11 cellular contexts compared by ENCODE assay signal in the genomic region with DNA sequence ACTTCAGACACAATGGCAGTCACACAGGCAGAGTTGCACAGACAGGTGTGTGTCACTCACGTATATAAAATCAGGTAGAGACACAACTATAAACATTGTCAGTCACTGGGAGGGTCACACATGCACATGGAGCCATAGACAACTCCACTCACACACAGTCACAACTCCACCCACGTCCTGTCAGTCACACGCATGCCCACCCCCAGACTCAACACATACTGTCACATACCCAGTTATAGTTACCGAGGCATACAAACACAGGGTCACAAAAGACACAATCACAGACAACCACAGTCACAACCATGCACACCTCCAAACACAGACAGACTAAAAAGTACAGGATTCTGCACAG. TPM values are rescaled to one million over a fixed set of nuclear protein-coding genes. Genes with fewer than 3 reads are reported as not detected.
DNase-seq lines count a peak whose midpoint lies in the region; ATAC-seq and TF ChIP-seq lines count a peak whose summit lies in the region.
"Had no signal": no experiment of that assay in that cellular context is flagged by ENCODE, and none has a peak within 500 bp of the region (broad histone marks: within the 10 kb centered on the region; RNA-seq: fewer than 3 reads in every experiment).

No MANE protein-coding gene starts in this region.

- H3K4me1 ChIP-seq in heart right ventricle (peaks cover 0 to 45% (median 31%) of the 10 kb centered on the region in 9 donors), duodenal mucosa (ENCODE audit: control insufficient read depth in 1 of 2, insufficient read depth in 2 of 2, low read length in 2 of 2) (peaks cover 0 to 31% of the 10 kb centered on the region in 2 donors), muscle layer of duodenum (ENCODE audit: control insufficient read depth in 1 of 2, insufficient read depth in 2 of 2, low read length in 2 of 2) (peaks cover 0 to 13% of the 10 kb centered on the region in 2 donors)

- H3K27me3 ChIP-seq in heart right ventricle (no peaks in the 10 kb centered on the region), duodenal mucosa (ENCODE audit: control insufficient read depth in 1 of 2, insufficient read depth in 2 of 2, low read length in 2 of 2) (no peaks in the 10 kb centered on the region), muscle layer of duodenum (ENCODE audit: low read depth, low read length) (no peaks in the 10 kb centered on the region)

- H3K27ac ChIP-seq in heart right ventricle (peak overlapping the region; percentile 61 to 91 (median 87)), duodenal mucosa (ENCODE audit: low read depth, low read length) (no peak overlapping the region), muscle layer of duodenum (ENCODE audit: low read length) (peak overlapping the region; percentile 74)

- 58 to 76% methylated on average over 4 of the region's 4 CpGs for WGBS in heart right ventricle, 2 donors

- no peaks in the 10 kb centered on the region for H3K9me3 Mint-ChIP-seq in activated T-helper 17 cell treated with anti-CD3 and anti-CD28 coated beads, Interleukin-2, amount 50 U/mL, for 72 hours

- TF ChIP-seq CTCF in heart right ventricle (IDR thresholded peaks at IDR 0.05): no peak

- H3K4me3 ChIP-seq in heart right ventricle (peak overlapping the region in 9 of 10 donors; percentile 51 to 82 (median 71)), duodenal mucosa (ENCODE audit: low read depth in 1 of 2, low read length in 2 of 2) (peak overlapping the region; percentile 44 to 68), muscle layer of duodenum (ENCODE audit: low read depth in 1 of 2, low read length in 2 of 2) (peak overlapping the region; percentile 68 to 78)

- H3K36me3 ChIP-seq in heart right ventricle (peaks cover 0 to 45% (median 11%) of the 10 kb centered on the region in 9 donors), duodenal mucosa (ENCODE audit: control insufficient read depth in 1 of 2, insufficient read depth in 2 of 2, low read length in 2 of 2) (peaks cover 10 to 25% of the 10 kb centered on the region in 2 donors), muscle layer of duodenum (ENCODE audit: control insufficient read depth in 1 of 2, insufficient read depth in 2 of 2, low read length in 2 of 2) (peaks cover 11 to 31% of the 10 kb centered on the region in 2 donors)

- no peak for DNase-seq in heart right ventricle
- DNase-seq in Right ventricle myocardium inferior (ENCODE audit: missing footprints): no peak
- no peak for DNase-seq in HCEC 1CT
- no peak for DNase-seq in SW480 (ENCODE audit: low spot score)
- DNase-seq: AML-193, NCI-H1436 had no signal

- H3K27ac Mint-ChIP-seq in activated T-helper 17 cell treated with anti-CD3 and anti-CD28 coated beads, Interleukin-2, amount 50 U/mL, for 72 hours: no peak overlapping the region

- no peaks in the 10 kb centered on the region for H3K9me3 ChIP-seq in heart right ventricle
- H3K9me3 ChIP-seq in duodenal mucosa (ENCODE audit: control insufficient read depth in 1 of 2, low read length in 2 of 2): no peaks in the 10 kb centered on the region
- H3K9me3 ChIP-seq in muscle layer of duodenum (ENCODE audit: control insufficient read depth in 1 of 2, low read length in 2 of 2): no peaks in the 10 kb centered on the region

- H3K4me1 Mint-ChIP-seq in activated T-helper 17 cell treated with anti-CD3 and anti-CD28 coated beads, Interleukin-2, amount 50 U/mL, for 72 hours: no peaks in the 10 kb centered on the region

- H3K36me3 Mint-ChIP-seq in activated T-helper 17 cell treated with anti-CD3 and anti-CD28 coated beads, Interleukin-2, amount 50 U/mL, for 72 hours (ENCODE audit: low read depth): peaks cover 23% of the 10 kb centered on the region

- no peak overlapping the region for H3K4me3 Mint-ChIP-seq in activated T-helper 17 cell treated with anti-CD3 and anti-CD28 coated beads, Interleukin-2, amount 50 U/mL, for 72 hours

- no peak for ATAC-seq in heart right ventricle
- ATAC-seq in Right ventricle myocardium inferior: no peak
- no peak for ATAC-seq in activated T-helper 17 cell treated with anti-CD3 and anti-CD28 coated beads, Interleukin-2, amount 50 U/mL, for 72 hours (replicated peaks)
- no peak for ATAC-seq in HG03460 (IDR thresholded peaks at IDR 0.05; ENCODE audit: unreplicated experiment)
- ATAC-seq: left lobe of liver had no signal

- peak overlapping the region; percentile 49 to 54 for H3K9ac ChIP-seq in duodenal mucosa (ENCODE audit: low read depth in 1 of 2, low read length in 2 of 2)

- intact Hi-C loops in heart right ventricle (cut with DNase I): loop anchor here in 1 of 10 donors (1.0 kb wide), 1 partner anchor 15 kb away; no protein-coding TSS in a partner anchor
- intact Hi-C loops in Right ventricle myocardium inferior (cut with DNase I): no loop called here

- H3K27me3 Mint-ChIP-seq in activated T-helper 17 cell treated with anti-CD3 and anti-CD28 coated beads, Interleukin-2, amount 50 U/mL, for 72 hours: no peaks in the 10 kb centered on the region

RNA-seq across cellular contexts. Expression of a gene that starts 1.5 kb away (rescaled TPM):
- total RNA-seq in heart right ventricle: 10 to 100 TPM in 5 of 10 donors, 1 to 10 TPM in 5; 7.1 to 15.3 (median 10.0) TPM
- polyA plus RNA-seq in heart right ventricle: 10 to 100 TPM; 11.2 to 14.0 TPM
- total RNA-seq in Right ventricle myocardium inferior: 16.8 TPM
- 10 to 100 TPM; 16.4 to 37.3 TPM for total RNA-seq in activated T-helper 17 cell treated with anti-CD3 and anti-CD28 coated beads, Interleukin-2, amount 50 U/mL, for 72 hours

RNA-seq across cellular contexts. Expression of a gene that starts 27.7 kb away (rescaled TPM):
- 10 to 100 TPM; 17.9 to 34.3 (median 27.3) TPM for total RNA-seq in heart right ventricle
- polyA plus RNA-seq in heart right ventricle: 10 to 100 TPM; 26.3 to 34.4 TPM
- total RNA-seq in Right ventricle myocardium inferior: 37.4 TPM
- 10 to 100 TPM; 31.0 to 54.8 TPM for total RNA-seq in activated T-helper 17 cell treated with anti-CD3 and anti-CD28 coated beads, Interleukin-2, amount 50 U/mL, for 72 hours

RNA-seq across cellular contexts. Expression of a gene that starts 27.9 kb away (rescaled TPM):
- total RNA-seq in heart right ventricle: 10 to 100 TPM in 3 of 10 donors, 1 to 10 TPM in 7; 6.2 to 15.3 (median 9.1) TPM
- 10 to 100 TPM; 16.8 to 17.3 TPM for polyA plus RNA-seq in heart right ventricle
- total RNA-seq in Right ventricle myocardium inferior: 12.6 TPM
- 10 to 100 TPM in 1 of 2 donors, 1 to 10 TPM in 1; 7.0 to 14.5 TPM for total RNA-seq in activated T-helper 17 cell treated with anti-CD3 and anti-CD28 coated beads, Interleukin-2, amount 50 U/mL, for 72 hours
